ENCODE assay signal across 8 cellular contexts in the genomic region with DNA sequence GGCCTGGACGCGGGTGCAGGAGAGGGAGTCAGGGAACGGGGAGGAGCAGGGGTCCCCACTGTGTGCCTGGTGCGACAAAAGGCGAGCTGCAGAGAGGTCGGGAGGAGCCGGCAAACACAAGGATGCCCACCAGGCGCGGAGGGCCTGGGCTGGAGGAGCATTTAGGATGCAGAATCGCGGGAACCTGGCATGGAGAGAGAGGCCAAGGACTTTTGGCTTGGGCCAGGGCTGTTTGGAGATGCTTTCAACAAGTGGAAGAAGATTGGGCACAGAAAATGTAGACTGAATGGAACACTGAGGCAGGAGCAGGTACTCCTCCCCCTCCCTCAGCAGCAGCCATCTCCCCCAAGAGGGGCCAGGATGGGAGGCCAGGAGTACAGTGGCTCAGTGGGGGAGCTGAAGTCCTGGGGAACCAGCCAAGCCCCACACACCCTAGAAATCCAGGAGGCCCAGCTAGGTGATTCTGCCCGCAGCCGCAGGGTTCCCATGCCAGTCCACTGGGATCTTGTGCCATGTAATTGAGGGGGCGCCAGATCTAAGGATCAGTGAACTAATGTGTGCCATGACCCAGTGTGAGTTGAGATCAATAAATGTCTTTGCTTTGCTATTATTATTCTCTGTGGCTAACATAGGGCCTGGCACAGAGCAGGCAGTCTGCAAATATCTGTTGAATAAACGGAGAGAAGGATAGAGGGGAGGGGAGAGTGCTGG. TPM values are rescaled to one million over a fixed set of nuclear protein-coding genes. Genes with fewer than 3 reads are reported as not detected.
DNase-seq lines count a peak whose midpoint lies in the region; ATAC-seq and TF ChIP-seq lines count a peak whose summit lies in the region.

No MANE protein-coding gene starts in this region.

- no TSS peak for BruUV-seq in mammary epithelial cell (replicated peaks; lab: Mats Ljungman, UMichigan)

- DNase-seq in stimulated activated naive CD8-positive, alpha-beta T cell treated with anti-CD3 and anti-CD28 coated beads, Interleukin-15, Interleukin-2, amounts not matched to agents 100 U/mL and 50 U/mL, for 24 hours = no peak
- DNase-seq in mammary epithelial cell = no peak
- no peak for DNase-seq in mesothelial cell of epicardium (ENCODE audit: low spot score in 2 of 2, unreplicated experiment in 2 of 2)
- no peak for DNase-seq in NCI-H2171 (lab: John Stamatoyannopoulos, UW)
- DNase-seq in omental fat pad (ENCODE audit: low spot score) = no peak

- in situ Hi-C loops in mammary epithelial cell (cut with MboI; ENCODE audit: low sequenced_read_pairs in 2 of 2) = no loop called here

- TF ChIP-seq CTCF in mammary epithelial cell (conservative IDR thresholded peaks at IDR 0.05 in 1 of 2, IDR thresholded peaks at IDR 0.05 in 1 of 2; ENCODE audit: extremely low read depth in 1 of 2, insufficient read depth in 1 of 2, low read depth in 1 of 2, low read length in 2 of 2) (no peak), mesothelial cell of epicardium (IDR thresholded peaks at IDR 0.05; ENCODE audit: unreplicated experiment) (no peak), omental fat pad (IDR thresholded peaks at IDR 0.05) (no peak)

- no peak for ATAC-seq in stimulated activated naive CD8-positive, alpha-beta T cell treated with anti-CD3 and anti-CD28 coated beads, Interleukin-15, Interleukin-2, amounts not matched to agents 100 U/mL and 50 U/mL, for 24 hours
- ATAC-seq in omental fat pad (ENCODE audit: low FRiP score) (no peak), GM18873 (IDR thresholded peaks at IDR 0.05; ENCODE audit: low FRiP score, unreplicated experiment) (no peak), GM21447 (IDR thresholded peaks at IDR 0.05; ENCODE audit: unreplicated experiment) (no peak)

- H3K79me2 ChIP-seq in mammary epithelial cell (ENCODE audit: insufficient read depth, low read length) = no peaks in the 10 kb centered on the region

- peaks cover 5% of the 10 kb centered on the region for H3K27me3 ChIP-seq in mammary epithelial cell (ENCODE audit: insufficient read depth, low read length)

- H3K9ac ChIP-seq in mammary epithelial cell (ENCODE audit: insufficient read depth, low read length) = no peak overlapping the region

- WGBS in mammary epithelial cell (ENCODE audit: low coverage, missing lambda C conversion rate) = 42% methylated on average over 13 of the region's 15 CpGs

- peaks cover 22% of the 10 kb centered on the region for H3K4me1 Mint-ChIP-seq in stimulated activated naive CD8-positive, alpha-beta T cell treated with anti-CD3 and anti-CD28 coated beads, Interleukin-15, Interleukin-2, amounts not matched to agents 100 ng/mL and 50 ng/mL, for 24 hours (ENCODE audit: low read depth)
- H3K4me1 Mint-ChIP-seq in mesothelial cell of epicardium = peaks cover 9% of the 10 kb centered on the region

- dilution Hi-C loops in mammary epithelial cell (cut with HindIII; ENCODE audit: low sequenced_read_pairs) = no loop called here

- intact Hi-C loops in mammary epithelial cell (cut with micrococcal nuclease) = loop anchor here (10.0 kb wide), 1 partner anchor 125 kb away; no protein-coding TSS in a partner anchor

- H3K36me3 ChIP-seq in mammary epithelial cell (ENCODE audit: insufficient read depth, low read length) = no peaks in the 10 kb centered on the region

- H2AFZ ChIP-seq in mammary epithelial cell (ENCODE audit: low read depth, low read length) = peak overlapping the region; percentile 100

- H3K4me1 ChIP-seq in mammary epithelial cell (ENCODE audit: insufficient read depth, low read length) = peaks cover 23% of the 10 kb centered on the region

- peak overlapping the region; percentile 100 for H3K4me2 ChIP-seq in mammary epithelial cell (ENCODE audit: insufficient read depth, low read depth, low read length)

- CTCF ChIA-PET in mammary epithelial cell (lab: Charles Lee; ENCODE audit: low non-redundant PET) = no interaction called here

- H3K27ac Mint-ChIP-seq in stimulated activated naive CD8-positive, alpha-beta T cell treated with anti-CD3 and anti-CD28 coated beads, Interleukin-15, Interleukin-2, amounts not matched to agents 100 ng/mL and 50 ng/mL, for 24 hours = no peak overlapping the region
- no peak overlapping the region for H3K27ac Mint-ChIP-seq in mesothelial cell of epicardium

- H3K27ac ChIP-seq in mammary epithelial cell (ENCODE audit: insufficient read depth, low read depth, low read length) = no peak overlapping the region

- H3K36me3 Mint-ChIP-seq in stimulated activated naive CD8-positive, alpha-beta T cell treated with anti-CD3 and anti-CD28 coated beads, Interleukin-15, Interleukin-2, amounts not matched to agents 100 ng/mL and 50 ng/mL, for 24 hours (ENCODE audit: low read depth) = no peaks in the 10 kb centered on the region
- no peaks in the 10 kb centered on the region for H3K36me3 Mint-ChIP-seq in mesothelial cell of epicardium

- no peaks in the 10 kb centered on the region for H3K9me3 Mint-ChIP-seq in stimulated activated naive CD8-positive, alpha-beta T cell treated with anti-CD3 and anti-CD28 coated beads, Interleukin-15, Interleukin-2, amounts not matched to agents 100 ng/mL and 50 ng/mL, for 24 hours
- no peaks in the 10 kb centered on the region for H3K9me3 Mint-ChIP-seq in mesothelial cell of epicardium

- no peaks in the 10 kb centered on the region for H3K9me3 ChIP-seq in mammary epithelial cell (replicated peaks; ENCODE audit: insufficient read depth, low read length)

- H4K20me1 ChIP-seq in mammary epithelial cell (ENCODE audit: insufficient read depth, low read length) = no peaks in the 10 kb centered on the region

- H3K27me3 Mint-ChIP-seq in stimulated activated naive CD8-positive, alpha-beta T cell treated with anti-CD3 and anti-CD28 coated beads, Interleukin-15, Interleukin-2, amounts not matched to agents 100 ng/mL and 50 ng/mL, for 24 hours = peaks cover 5% of the 10 kb centered on the region
- peaks cover 75% of the 10 kb centered on the region for H3K27me3 Mint-ChIP-seq in mesothelial cell of epicardium (ENCODE audit: low read depth)

- peak overlapping the region; percentile 60 to 99 (median 95) for H3K4me3 ChIP-seq in mammary epithelial cell (replicated peaks in 1 of 3; ENCODE audit: insufficient read depth in 1 of 3, low read depth in 2 of 3, low read length in 3 of 3)

- peak overlapping the region; percentile 97 for H3K4me3 Mint-ChIP-seq in stimulated activated naive CD8-positive, alpha-beta T cell treated with anti-CD3 and anti-CD28 coated beads, Interleukin-15, Interleukin-2, amounts not matched to agents 100 ng/mL and 50 ng/mL, for 24 hours
- H3K4me3 Mint-ChIP-seq in mesothelial cell of epicardium = peak overlapping the region; percentile 97

RNA-seq across cellular contexts. Expression of a gene that starts 1.1 kb away (rescaled TPM):
- under 1 TPM; 0.28 to 0.67 TPM for total RNA-seq in mammary epithelial cell
- polyA plus RNA-seq in mammary epithelial cell = 0.87 TPM
- 3.9 TPM for polyA minus RNA-seq in mammary epithelial cell
- total RNA-seq in mesothelial cell of epicardium = 2.7 to 3.5 TPM (median 3.1 TPM) in 3 replicates
- total RNA-seq in omental fat pad = 10 to 100 TPM; 10.1 to 34.2 (median 13.7) TPM

RNA-seq across cellular contexts. Expression of a gene that starts 39.4 kb away (rescaled TPM):
- total RNA-seq in mammary epithelial cell = 100 to 1,000 TPM in 1 of 2 donors, 10 to 100 TPM in 1; 70.8 to 138 TPM
- polyA plus RNA-seq in mammary epithelial cell = 37.7 TPM
- polyA minus RNA-seq in mammary epithelial cell = 62.5 TPM
- 22.0 to 24.0 TPM (median 23.2 TPM) in 3 replicates for total RNA-seq in mesothelial cell of epicardium
- 10 to 100 TPM; 23.0 to 70.3 (median 29.1) TPM for total RNA-seq in omental fat pad
